Comparison of ENCODE assay signal across 10 cellular contexts in the genomic region with DNA sequence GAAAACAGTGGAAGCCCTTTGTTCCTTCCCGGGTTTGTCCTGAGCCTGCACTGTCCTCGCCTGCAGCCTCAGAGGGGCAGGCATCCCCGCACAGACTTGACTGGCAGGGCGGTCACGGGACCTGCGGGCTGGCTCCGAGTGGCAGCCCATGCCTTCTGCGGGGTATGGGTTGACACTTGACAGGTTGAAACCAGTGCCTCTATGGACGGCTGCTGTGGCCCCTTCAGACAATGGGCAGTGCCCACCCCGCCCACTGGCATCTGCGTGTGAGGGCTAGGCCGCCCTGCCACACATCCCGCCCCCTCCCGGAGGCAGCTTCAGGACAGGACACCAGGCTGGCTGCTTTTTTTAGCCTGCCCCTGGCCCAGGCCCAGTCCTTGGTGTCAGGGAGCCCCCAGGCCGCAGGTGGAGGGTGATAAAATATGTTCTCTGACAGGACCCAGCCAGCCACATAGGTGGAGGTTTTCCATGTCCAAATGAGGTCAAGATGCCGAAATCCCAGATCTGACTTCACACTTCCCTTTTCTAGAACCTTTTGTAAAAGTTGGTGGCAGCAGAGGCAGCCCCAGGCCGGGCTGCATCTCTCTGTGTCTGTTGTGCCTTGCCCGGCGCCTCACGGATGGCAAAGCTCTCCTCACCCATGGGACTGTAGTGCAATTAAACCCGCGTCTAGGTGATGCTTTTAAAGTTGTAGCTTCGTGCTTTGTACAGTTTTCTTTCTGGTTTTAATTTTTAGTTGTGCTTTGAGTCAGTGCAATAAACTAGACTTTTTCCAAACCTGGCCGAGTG. TPM values are rescaled to one million over a fixed set of nuclear protein-coding genes. Genes with fewer than 3 reads are reported as not detected.
DNase-seq lines count a peak whose midpoint lies in the region; ATAC-seq and TF ChIP-seq lines count a peak whose summit lies in the region.
"Had no signal": no experiment of that assay in that cellular context is flagged by ENCODE, and none has a peak within 500 bp of the region (broad histone marks: within the 10 kb centered on the region; RNA-seq: fewer than 3 reads in every experiment).

No MANE protein-coding gene starts in this region.

- no peak for ATAC-seq in right lobe of liver
- ATAC-seq in GM21526 (IDR thresholded peaks at IDR 0.05; ENCODE audit: low FRiP score, unreplicated experiment), result no peak
- no peak for ATAC-seq in GM19328 (IDR thresholded peaks at IDR 0.05; ENCODE audit: unreplicated experiment)

- peak overlapping the region in 3 of 4 donors; percentile 17 to 62 (median 60) for H3K27ac ChIP-seq in Peyer's patch
- H3K27ac ChIP-seq in coronary artery, result peak overlapping the region; percentile 25 to 81
- H3K27ac ChIP-seq in right lobe of liver, result peak overlapping the region in 2 of 3 donors; percentile 3 to 21
- H3K27ac ChIP-seq in stomach smooth muscle (ENCODE audit: low read length), result peak overlapping the region; percentile 67

- intact Hi-C loops in right lobe of liver (cut with DNase I), result no loop called here

- TF ChIP-seq POLR2A in Peyer's patch (IDR thresholded peaks at IDR 0.05) (no peak), right lobe of liver (IDR thresholded peaks at IDR 0.05) (no peak)

- DNase-seq in Peyer's patch (no peak), coronary artery (ENCODE audit: low spot score) (peak; percentile 73), right lobe of liver (no peak), NOMO-1 treated with DMSO at 0.1 percent for 48 hours (lab: John Stamatoyannopoulos, UW; ENCODE audit: unreplicated experiment) (no peak)
- no peak for DNase-seq in central memory CD4-positive, alpha-beta T cell
- DNase-seq: activated gamma-delta T cell; stimulated activated CD4-positive, alpha-beta T cell treated with anti-CD3 and anti-CD28 coated beads, Interleukin-4, amount 100 ng/mL, for 4 hours had no signal

- no peak overlapping the region for H3K9ac ChIP-seq in stomach smooth muscle (ENCODE audit: low read length in 2 of 2)

- H3K9me3 ChIP-seq in Peyer's patch (no peaks in the 10 kb centered on the region), right lobe of liver (no peaks in the 10 kb centered on the region), stomach smooth muscle (ENCODE audit: control insufficient read depth in 2 of 2, low read length in 2 of 2) (no peaks in the 10 kb centered on the region)

- WGBS in right lobe of liver (ENCODE audit: insufficient coverage, low coverage, low lambda C conversion rate, missing lambda C conversion rate), result 85% methylated on average over 7 of the region's 24 CpGs

- TF ChIP-seq CTCF in Peyer's patch (IDR thresholded peaks at IDR 0.05) (no peak), coronary artery (IDR thresholded peaks at IDR 0.05) (no peak), right lobe of liver (IDR thresholded peaks at IDR 0.05) (no peak)

- H3K36me3 ChIP-seq in Peyer's patch (peaks cover 0 to 20% (median 0%) of the 10 kb centered on the region in 3 donors), right lobe of liver (peaks cover 0 to 8% (median 0%) of the 10 kb centered on the region in 4 donors), stomach smooth muscle (ENCODE audit: control insufficient read depth in 2 of 2, insufficient read depth in 2 of 2, low read length in 2 of 2) (peaks cover 14 to 21% of the 10 kb centered on the region in 2 donors)

- H3K4me1 ChIP-seq in Peyer's patch, result no peaks in the 10 kb centered on the region
- no peaks in the 10 kb centered on the region for H3K4me1 ChIP-seq in right lobe of liver
- H3K4me1 ChIP-seq in stomach smooth muscle (ENCODE audit: control insufficient read depth, insufficient read depth, low read length), result peaks cover 6% of the 10 kb centered on the region

- H3K4me3 ChIP-seq in Peyer's patch (no peak overlapping the region), coronary artery (no peak overlapping the region), right lobe of liver (no peak overlapping the region), stomach smooth muscle (ENCODE audit: low read length in 2 of 2) (no peak overlapping the region)

- H3K27me3 ChIP-seq in Peyer's patch, result no peaks in the 10 kb centered on the region
- H3K27me3 ChIP-seq in right lobe of liver, result no peaks in the 10 kb centered on the region
- no peaks in the 10 kb centered on the region for H3K27me3 ChIP-seq in stomach smooth muscle (ENCODE audit: control insufficient read depth in 1 of 2, insufficient read depth in 2 of 2, low read length in 2 of 2)

RNA-seq across cellular contexts. Expression of gene ANKRD9, which starts 10.0 kb away (rescaled TPM):
- total RNA-seq in Peyer's patch, result 100 to 1,000 TPM in 3 of 4 donors, 10 to 100 TPM in 1; 52.8 to 450 (median 392) TPM
- 10 to 100 TPM in 2 of 6 experiments, 1 to 10 TPM in 4; 7.5 to 33.8 (median 8.9) TPM for total RNA-seq in right lobe of liver

Comparison
In these comparisons a context has a peak if more than half of its experiments do, and no peak if none do; other contexts are left out.
1. H3K27ac ChIP-seq: peak in every context shown above with its lines; median percentile 67 in stomach smooth muscle; 60 in Peyer's patch; 53 in coronary artery; 12 in right lobe of liver.